15 cellular contexts compared by ENCODE assay signal in genomic region chr4:158946825-158947224, GRCh38.
DNase-seq lines count a peak whose midpoint lies in the region; ATAC-seq and TF ChIP-seq lines count a peak whose summit lies in the region.
"Had no signal": no experiment of that assay in that cellular context is flagged by ENCODE, and none has a peak within 500 bp of the region (broad histone marks: within the 10 kb centered on the region; RNA-seq: fewer than 3 reads in every experiment).

No MANE protein-coding gene starts in this region.

- POLR2A ChIA-PET in Caco-2 (lab: Charles Lee) (no interaction called here), WTC11 (lab: Charles Lee) (no interaction called here)
- POLR2A ChIA-PET in CD4-positive, alpha-beta T cell (lab: Charles Lee), result no interaction called here

- no peaks in the 10 kb centered on the region for H3K27me3 Mint-ChIP-seq in Caco-2 (ENCODE audit: insufficient read depth, unreplicated experiment)
- H3K27me3 Mint-ChIP-seq in GM23338 (ENCODE audit: insufficient read depth, low read depth, poor library complexity), result no peaks in the 10 kb centered on the region
- no peaks in the 10 kb centered on the region for H3K27me3 Mint-ChIP-seq in WTC11 (ENCODE audit: low read depth)
- H3K27me3 Mint-ChIP-seq in neural progenitor cell (ENCODE audit: insufficient read depth, low read depth), result peaks cover 3% of the 10 kb centered on the region
- H3K27me3 Mint-ChIP-seq in CD4-positive, alpha-beta T cell, result peaks cover 11% of the 10 kb centered on the region

- peaks cover 28% of the 10 kb centered on the region for H3K9me3 Mint-ChIP-seq in Caco-2 (ENCODE audit: unreplicated experiment)
- H3K9me3 Mint-ChIP-seq in GM23338, result peaks cover 7% of the 10 kb centered on the region
- H3K9me3 Mint-ChIP-seq in WTC11, result peaks cover 13% of the 10 kb centered on the region
- H3K9me3 Mint-ChIP-seq in neural progenitor cell, result peaks cover 6% of the 10 kb centered on the region
- peaks cover 3% of the 10 kb centered on the region for H3K9me3 Mint-ChIP-seq in CD4-positive, alpha-beta T cell

- H3K4me1 ChIP-seq in Caco-2, result no peaks in the 10 kb centered on the region; the same call in 1 of the 2 replicates
- H3K4me1 ChIP-seq in GM23338 (ENCODE audit: insufficient read depth), result no peaks in the 10 kb centered on the region
- no peaks in the 10 kb centered on the region for H3K4me1 ChIP-seq in neural progenitor cell
- H3K4me1 ChIP-seq: HAP-1 had no signal

- H3K4me3 Mint-ChIP-seq in Caco-2 (ENCODE audit: unreplicated experiment) (no peak overlapping the region), GM23338 (no peak overlapping the region), WTC11 (no peak overlapping the region), neural progenitor cell (no peak overlapping the region)
- no peak overlapping the region for H3K4me3 Mint-ChIP-seq in CD4-positive, alpha-beta T cell
- H3K4me3 Mint-ChIP-seq: CD8-positive, alpha-beta T cell; HFFc6 had no signal

- H3K4me2 ChIP-seq in GM23338 (no peak overlapping the region), neural progenitor cell (no peak overlapping the region)

- H3K4me3 ChIP-seq in Caco-2 (ENCODE audit: low read depth, low read length), result no peak overlapping the region
- H3K4me3 ChIP-seq in GM23338, result no peak overlapping the region
- no peak overlapping the region for H3K4me3 ChIP-seq in neural progenitor cell
- H3K4me3 ChIP-seq: GM12878, HAP-1 had no signal

- no peaks in the 10 kb centered on the region for H3K9me2 ChIP-seq in GM23338 (ENCODE audit: insufficient read depth)

- ATAC-seq in GM23338 (peak; percentile 81; the same call in 2 of the 3 replicates), WTC11 (peak; percentile 88), GM18520 (IDR thresholded peaks at IDR 0.05; ENCODE audit: unreplicated experiment) (no peak)
- no peak for ATAC-seq in CD4-positive, alpha-beta T cell (ENCODE audit: poor library complexity)
- ATAC-seq: CD8-positive, alpha-beta T cell; GM12878 had no signal

- H2AFZ ChIP-seq in GM23338 (no peak overlapping the region), neural progenitor cell (replicated peaks) (peak overlapping the region; percentile 54)

- TF ChIP-seq CTCF in Caco-2 (IDR thresholded peaks at IDR 0.05; ENCODE audit: insufficient read depth in 1 of 2, low read depth in 1 of 2, low read length in 1 of 2, severe bottlenecking in 1 of 2, unreplicated experiment in 1 of 2), result no peak
- no peak for TF ChIP-seq CTCF in GM23338 (conservative IDR thresholded peaks at IDR 0.05; ENCODE audit: low read depth in 2 of 2)
- no peak for TF ChIP-seq CTCF in WTC11 (IDR thresholded peaks at IDR 0.05)
- TF ChIP-seq CTCF in neural progenitor cell (IDR thresholded peaks at IDR 0.05), result no peak
- no peak for TF ChIP-seq CTCF in CD4-positive, alpha-beta T cell (IDR thresholded peaks at IDR 0.05)

- H3K9me3 ChIP-seq in Caco-2, result no peaks in the 10 kb centered on the region
- H3K9me3 ChIP-seq in neural progenitor cell (ENCODE audit: low read depth), result no peaks in the 10 kb centered on the region
- peaks cover 8% of the 10 kb centered on the region for H3K9me3 ChIP-seq in CD4-positive, alpha-beta T cell (ENCODE audit: control insufficient read depth, low read length)
- H3K9me3 ChIP-seq: HAP-1 had no signal

- intact Hi-C loops in Caco-2 (cut with micrococcal nuclease; ENCODE audit: unreplicated experiment), result no loop called here
- intact Hi-C loops in CD4-positive, alpha-beta T cell (cut with DNase I, micrococcal nuclease), result no loop called here

- peak overlapping the region; percentile 18 for H3K27ac Mint-ChIP-seq in Caco-2 (ENCODE audit: unreplicated experiment)
- no peak overlapping the region for H3K27ac Mint-ChIP-seq in GM23338
- H3K27ac Mint-ChIP-seq in WTC11, result no peak overlapping the region
- H3K27ac Mint-ChIP-seq in neural progenitor cell, result no peak overlapping the region
- no peak overlapping the region for H3K27ac Mint-ChIP-seq in CD4-positive, alpha-beta T cell
- H3K27ac Mint-ChIP-seq: CD8-positive, alpha-beta T cell; HFFc6 had no signal

- H3F3A ChIP-seq in GM23338 (replicated peaks; ENCODE audit: low read depth) (no peaks in the 10 kb centered on the region), neural progenitor cell (ENCODE audit: low read depth) (no peaks in the 10 kb centered on the region)

- peaks cover 7% of the 10 kb centered on the region for H3K4me1 Mint-ChIP-seq in Caco-2 (ENCODE audit: low read depth, unreplicated experiment)
- H3K4me1 Mint-ChIP-seq in GM23338, result peaks cover 12% of the 10 kb centered on the region
- H3K4me1 Mint-ChIP-seq in WTC11, result peaks cover 18% of the 10 kb centered on the region
- H3K4me1 Mint-ChIP-seq in neural progenitor cell, result peaks cover 4% of the 10 kb centered on the region
- no peaks in the 10 kb centered on the region for H3K4me1 Mint-ChIP-seq in CD4-positive, alpha-beta T cell (ENCODE audit: low read depth)

- H4K20me1 ChIP-seq in GM23338 (replicated peaks; ENCODE audit: insufficient read depth) (no peaks in the 10 kb centered on the region), neural progenitor cell (ENCODE audit: low read depth) (no peaks in the 10 kb centered on the region)

- H3K36me3 Mint-ChIP-seq in Caco-2 (ENCODE audit: insufficient read depth, unreplicated experiment) (no peaks in the 10 kb centered on the region), GM23338 (ENCODE audit: low read depth) (peaks cover 7% of the 10 kb centered on the region; the same call in 1 of the 3 replicates), WTC11 (peaks cover 9% of the 10 kb centered on the region), neural progenitor cell (no peaks in the 10 kb centered on the region)
- no peaks in the 10 kb centered on the region for H3K36me3 Mint-ChIP-seq in CD4-positive, alpha-beta T cell (ENCODE audit: low read depth)
- H3K36me3 Mint-ChIP-seq: CD8-positive, alpha-beta T cell had no signal

- CTCF ChIA-PET in Caco-2 (lab: Charles Lee) (no interaction called here), WTC11 (lab: Charles Lee) (no interaction called here)
- CTCF ChIA-PET in CD4-positive, alpha-beta T cell (lab: Charles Lee), result no interaction called here

- BruUV-seq in Caco-2 (replicated peaks; lab: Mats Ljungman, UMichigan), result no TSS peak

- H3K9ac ChIP-seq in neural progenitor cell, result no peak overlapping the region

- DNase-seq in Caco-2, result no peak
- DNase-seq in GM23338 (ENCODE audit: low spot score), result no peak
- DNase-seq in WTC11 (ENCODE audit: low spot score), result no peak
- no peak for DNase-seq in neural progenitor cell (ENCODE audit: low spot score)
- DNase-seq in CD4-positive, alpha-beta T cell, result no peak
- DNase-seq: C1 segment of cervical spinal cord; CD8-positive, alpha-beta T cell; DMS 273 treated with DMSO at 0.1 percent for 48 hours; DMS79; EL; GDM1; HFFc6 had no signal

- H3K27ac ChIP-seq in GM23338 (ENCODE audit: low read depth), result no peak overlapping the region
- no peak overlapping the region for H3K27ac ChIP-seq in neural progenitor cell
- no peak overlapping the region for H3K27ac ChIP-seq in CD4-positive, alpha-beta T cell (ENCODE audit: low read depth, low read length)

- H3K79me2 ChIP-seq in GM23338 (replicated peaks; ENCODE audit: insufficient read depth) (no peaks in the 10 kb centered on the region), neural progenitor cell (ENCODE audit: low read depth) (no peaks in the 10 kb centered on the region)

- H3K36me3 ChIP-seq in Caco-2 (ENCODE audit: control insufficient read depth, insufficient read depth, low read length) (no peaks in the 10 kb centered on the region), GM23338 (ENCODE audit: insufficient read depth) (no peaks in the 10 kb centered on the region), neural progenitor cell (no peaks in the 10 kb centered on the region)
- H3K36me3 ChIP-seq: HAP-1 had no signal

- H3K27me3 ChIP-seq in Caco-2 (replicated peaks; ENCODE audit: control insufficient read depth, insufficient read depth, low read length) (no peaks in the 10 kb centered on the region), GM23338 (ENCODE audit: insufficient read depth) (no peaks in the 10 kb centered on the region), neural progenitor cell (no peaks in the 10 kb centered on the region)
- no peaks in the 10 kb centered on the region for H3K27me3 ChIP-seq in CD4-positive, alpha-beta T cell (ENCODE audit: control insufficient read depth, insufficient read depth, low read length)

TF ChIP-seq in GM23338, 12 proteins besides CTCF, POLR2A, EP300 and RAD21 (continues in another document):
- TF ChIP-seq ZNF331 (CRISPR knock-in tag; IDR thresholded peaks at IDR 0.05; ENCODE audit: low read depth) (no peak), POLR2AphosphoS5 (IDR thresholded peaks at IDR 0.05; ENCODE audit: low read depth) (no peak)

TF ChIP-seq in WTC11, 78 proteins besides CTCF, POLR2A, EP300 and RAD21:
- no peak for TF ChIP-seq TEAD1 (CRISPR knock-in tag; IDR thresholded peaks at IDR 0.05)

Comparison
In these comparisons a context has a peak if more than half of its experiments do, and no peak if none do; other contexts are left out.
1. ATAC-seq: peak in GM23338 (single experiment) and WTC11 (single experiment); none in GM18520 (single experiment) and CD4-positive, alpha-beta T cell (single experiment).